19 cellular contexts compared by ENCODE assay signal in genomic region chr3:188320757-188321156, GRCh38.
DNase-seq lines count a peak whose midpoint lies in the region; ATAC-seq and TF ChIP-seq lines count a peak whose summit lies in the region.
"Had no signal": no experiment of that assay in that cellular context is flagged by ENCODE, and none has a peak within 500 bp of the region (broad histone marks: within the 10 kb centered on the region; RNA-seq: fewer than 3 reads in every experiment).

No MANE protein-coding gene starts in this region.

- H4K8ac ChIP-seq in H9 (replicated peaks; ENCODE audit: insufficient read length, low read depth, low read length): no peak overlapping the region

- H3K4me1 Mint-ChIP-seq in H9: no peaks in the 10 kb centered on the region; a peak in 1 of 4 replicates

- H3K4me1 ChIP-seq in adipocyte (ENCODE audit: control insufficient read depth, insufficient read depth, low read length) (peaks cover 20% of the 10 kb centered on the region), H9 (ENCODE audit: insufficient read depth, low read length) (no peaks in the 10 kb centered on the region)
- H3K4me1 ChIP-seq: BE2C had no signal

- no peak overlapping the region for H3K4me3 Mint-ChIP-seq in H9
- H3K4me3 Mint-ChIP-seq: IgD-negative memory B cell, immature natural killer cell had no signal

- H3K9me3 Mint-ChIP-seq in H9: no peaks in the 10 kb centered on the region
- H3K9me3 Mint-ChIP-seq: IgD-negative memory B cell, immature natural killer cell had no signal

- H4K20me1 ChIP-seq in H9 (ENCODE audit: control insufficient read depth, insufficient read depth, insufficient read length): no peaks in the 10 kb centered on the region

- no peak overlapping the region for H3K4ac ChIP-seq in H9 (ENCODE audit: low read depth, low read length)

- DNase-seq in AG04449 (ENCODE audit: low read depth, low spot score): peak; percentile 40
- DNase-seq in HCEC 1CT: peak; percentile 88
- peak; percentile 44 for DNase-seq in adipocyte (ENCODE audit: low read depth)
- peak; percentile 76 for DNase-seq in glomerular visceral epithelial cell (ENCODE audit: extremely low spot score)
- DNase-seq in retina: no peak
- no peak for DNase-seq in H9
- no peak for DNase-seq in DMS114 treated with DMSO at 0.1 percent for 48 hours (lab: John Stamatoyannopoulos, UW; ENCODE audit: unreplicated experiment)
- DNase-seq: amygdala; BE2C; immature natural killer cell; midbrain; NCI-H1436 treated with DMSO at 0.1 percent for 48 hours; NCI-H510A treated with DMSO at 0.1 percent for 48 hours; OCI-M1; ovary; stimulated activated CD4-positive, alpha-beta T cell treated with anti-CD3 and anti-CD28 coated beads, Interleukin-12 subunit alpha, Interleukin-12 subunit beta, amount 100 ng/mL, for 4 hours; substantia nigra had no signal

- no peak overlapping the region for H3K18ac ChIP-seq in H9 (ENCODE audit: insufficient read length, low read depth, low read length)

- H3K27ac Mint-ChIP-seq in H9: peak overlapping the region in 1 of 3 experiments; percentile 23; a peak in 2 of 7 replicates
- H3K27ac Mint-ChIP-seq: IgD-negative memory B cell had no signal

- no peak overlapping the region for H3K27ac ChIP-seq in H9 (ENCODE audit: insufficient read length, low read depth, low read length)

- POLR2A ChIA-PET in AG04449 (lab: Yijun Ruan, JAX): no interaction called here

- no peak overlapping the region for H2AFZ ChIP-seq in H9 (ENCODE audit: low read length)

- no peak overlapping the region for H3K56ac ChIP-seq in H9 (ENCODE audit: insufficient read length, low read depth, low read length)

- H2BK5ac ChIP-seq in H9 (ENCODE audit: insufficient read length, low read length): no peak overlapping the region

- H2AK5ac ChIP-seq in H9 (ENCODE audit: insufficient read length, low read length): no peak overlapping the region

- no peak overlapping the region for H2BK12ac ChIP-seq in H9 (ENCODE audit: insufficient read length, low read depth, low read length)

- H3K4me2 ChIP-seq in H9 (ENCODE audit: insufficient read depth, insufficient read length, low read length): no peak overlapping the region

- H3K27me3 ChIP-seq in adipocyte (replicated peaks; ENCODE audit: control insufficient read depth, insufficient read depth, low read length) (no peaks in the 10 kb centered on the region), H9 (ENCODE audit: insufficient read depth, low read length) (no peaks in the 10 kb centered on the region)
- H3K27me3 ChIP-seq: BE2C, ovary had no signal

- H3K9me3 ChIP-seq in adipocyte (ENCODE audit: control insufficient read depth, low read length): no peaks in the 10 kb centered on the region
- no peaks in the 10 kb centered on the region for H3K9me3 ChIP-seq in H9 (ENCODE audit: control insufficient read depth, low read depth, low read length)
- H3K9me3 ChIP-seq: BE2C, ovary had no signal

- no peak overlapping the region for H4K5ac ChIP-seq in H9 (ENCODE audit: insufficient read length, low read depth, low read length)

- no peak overlapping the region for H2BK120ac ChIP-seq in H9 (ENCODE audit: low read depth, low read length, poor library complexity, severe bottlenecking)

- no peaks in the 10 kb centered on the region for H3K27me3 Mint-ChIP-seq in H9 (ENCODE audit: low read depth)
- H3K27me3 Mint-ChIP-seq: IgD-negative memory B cell had no signal

- H3K79me1 ChIP-seq in H9 (ENCODE audit: insufficient read depth, low read depth, low read length, poor library complexity, severe bottlenecking): peaks cover 3% of the 10 kb centered on the region

- no peak overlapping the region for H2BK15ac ChIP-seq in H9 (ENCODE audit: low read depth, low read length)

- peaks cover 2% of the 10 kb centered on the region; the same call in 1 of the 2 replicates for H3K79me2 ChIP-seq in H9 (ENCODE audit: insufficient read depth, low read length)

- no peaks in the 10 kb centered on the region for H3K36me3 ChIP-seq in adipocyte (ENCODE audit: control insufficient read depth, insufficient read depth, low read length, severe bottlenecking)
- H3K36me3 ChIP-seq: BE2C, ovary had no signal

- H3K9ac ChIP-seq in adipocyte (ENCODE audit: low read length) (no peak overlapping the region), H9 (ENCODE audit: extremely low read depth, insufficient read length, low read length) (no peak overlapping the region)

- H3K4me3 ChIP-seq in AG04449 (ENCODE audit: low read depth, low read length) (no peak overlapping the region), adipocyte (ENCODE audit: low read length) (no peak overlapping the region)
- H3K4me3 ChIP-seq: ovary had no signal

- H3K23me2 ChIP-seq in H9 (ENCODE audit: insufficient read length, low read depth, low read length, poor library complexity, severe bottlenecking): no peaks in the 10 kb centered on the region

- CTCF ChIA-PET in AG04449 (lab: Yijun Ruan, JAX): interaction anchor here (0.8 kb wide), 1 partner anchor 581 kb away, joined by 3 read pairs; no protein-coding TSS in a partner anchor

- H4K91ac ChIP-seq in H9 (ENCODE audit: insufficient read length, low read depth, low read length): no peak overlapping the region

- no CpG with 5 or more reads among the region's 3 CpGs for WGBS in H9 (ENCODE audit: extremely low coverage, insufficient read length, low lambda C conversion rate)

- H3K36me3 Mint-ChIP-seq in H9 (ENCODE audit: insufficient read depth in 1 of 3, low read depth in 3 of 3): no peaks in the 10 kb centered on the region

- H2BK20ac ChIP-seq in H9 (ENCODE audit: low read depth, low read length, poor library complexity, severe bottlenecking): no peak overlapping the region

- TF ChIP-seq CTCF in AG04449 (IDR thresholded peaks at IDR 0.05; ENCODE audit: insufficient read depth, low read length, missing control alignments): no peak
- no peak for TF ChIP-seq CTCF in H9 (conservative IDR thresholded peaks at IDR 0.05)

- no peak overlapping the region for H3T11ph ChIP-seq in H9 (ENCODE audit: low read length)

- H3K23ac ChIP-seq in H9 (ENCODE audit: insufficient read length, low read depth, low read length): no peak overlapping the region

- no peak for ATAC-seq in HG02885 (IDR thresholded peaks at IDR 0.05; ENCODE audit: poor library complexity, unreplicated experiment)

- no peak overlapping the region for H3K14ac ChIP-seq in H9 (ENCODE audit: insufficient read depth, low read length)

Comparison
In these comparisons a context has a peak if more than half of its experiments do, and no peak if none do; other contexts are left out.
1. DNase-seq: peak in AG04449 (single experiment), HCEC 1CT (single experiment), adipocyte (single experiment) and glomerular visceral epithelial cell (single experiment); none in retina (single experiment), H9 (single experiment) and DMS114 treated with DMSO at 0.1 percent for 48 hours (single experiment).